In the genomic region with DNA sequence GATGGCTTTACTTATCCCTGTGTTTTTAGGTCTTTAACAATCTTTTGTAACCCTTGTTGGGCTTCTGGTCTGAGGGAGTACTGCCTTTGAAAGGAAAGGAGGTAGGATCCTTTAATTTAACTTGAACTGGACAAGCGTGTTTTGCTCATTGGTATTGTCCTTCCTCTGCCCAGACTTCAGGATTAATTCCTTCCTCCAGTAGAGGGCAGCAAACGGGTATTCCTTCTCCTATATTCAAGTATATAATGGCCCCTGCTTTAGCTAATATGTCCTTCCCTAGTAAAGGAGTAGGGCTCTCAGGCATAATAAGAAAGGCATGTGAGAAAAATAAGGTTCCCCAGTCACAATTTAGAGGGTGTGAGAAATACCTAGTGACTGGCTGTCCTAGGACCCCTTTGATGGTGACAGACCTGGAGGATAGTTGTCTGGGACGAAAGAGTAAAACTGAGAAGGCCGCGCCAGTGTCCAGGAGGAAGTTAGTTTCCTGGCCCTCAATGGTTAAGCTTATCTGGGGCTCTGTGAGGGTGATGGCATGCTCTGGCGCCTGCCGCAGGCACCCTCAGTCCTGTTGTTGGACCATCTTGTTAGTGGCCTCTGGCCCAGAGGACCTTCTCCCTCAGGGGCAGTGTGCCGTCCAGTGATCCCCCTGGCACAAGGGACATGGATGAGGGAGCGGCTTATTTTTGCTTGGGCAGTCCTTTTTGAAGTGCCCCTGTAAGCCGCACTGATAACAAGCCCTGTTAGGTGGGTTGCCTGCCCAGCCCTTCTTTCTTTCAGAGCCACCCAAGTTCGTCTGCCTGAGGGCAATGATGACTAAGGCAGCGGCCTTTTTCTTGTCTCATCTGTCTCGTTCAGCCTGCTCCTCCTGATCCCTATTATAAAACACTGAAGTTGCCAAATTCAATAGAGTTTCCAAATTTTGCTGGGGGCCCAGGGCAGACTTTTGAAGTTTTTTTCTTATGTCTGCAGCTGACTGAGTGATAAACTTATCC, we compare ENCODE assay signal across 8 cellular contexts. TPM values are rescaled to one million over a fixed set of nuclear protein-coding genes. Genes with fewer than 3 reads are reported as not detected.
A peak's percentile ranks its signal among the peaks of the same experiment; 100 is the strongest.
DNase-seq lines count a peak whose midpoint lies in the region; ATAC-seq and TF ChIP-seq lines count a peak whose summit lies in the region.

No MANE protein-coding gene starts in this region.

- TF ChIP-seq EP300 in sigmoid colon (IDR thresholded peaks at IDR 0.05): no peak

- H3K27me3 ChIP-seq in left ventricle myocardium inferior (ENCODE audit: low read depth): no peaks in the 10 kb centered on the region
- no peaks in the 10 kb centered on the region for H3K27me3 ChIP-seq in sigmoid colon

- H3K4me3 ChIP-seq in AG04449 (ENCODE audit: low read depth, low read length) (no peak overlapping the region), left ventricle myocardium inferior (no peak overlapping the region), sigmoid colon (no peak overlapping the region)

- H3K9me3 ChIP-seq in left ventricle myocardium inferior (replicated peaks) (no peaks in the 10 kb centered on the region), sigmoid colon (no peaks in the 10 kb centered on the region)

- 77 to 79% methylated on average over 13 of the region's 13 CpGs for WGBS in sigmoid colon, 2 donors

- TF ChIP-seq CTCF in AG04449 (IDR thresholded peaks at IDR 0.05; ENCODE audit: insufficient read depth, low read length, missing control alignments) (peak; percentile 39), GM12873 (IDR thresholded peaks at IDR 0.05; ENCODE audit: insufficient read depth, low read depth, low read length, missing control alignments) (peak; percentile 54), left ventricle myocardium inferior (IDR thresholded peaks at IDR 0.05; ENCODE audit: borderline replicate concordance) (peak; percentile 78), sigmoid colon (IDR thresholded peaks at IDR 0.05) (peak; percentile 13 to 64 (median 34))

- ATAC-seq in HG03565 (IDR thresholded peaks at IDR 0.05; ENCODE audit: unreplicated experiment) (no peak), GM18870 (IDR thresholded peaks at IDR 0.05; ENCODE audit: unreplicated experiment) (no peak)

- TF ChIP-seq POLR2A in sigmoid colon (IDR thresholded peaks at IDR 0.05): no peak

- H3K36me3 ChIP-seq in left ventricle myocardium inferior (no peaks in the 10 kb centered on the region), sigmoid colon (no peaks in the 10 kb centered on the region)

- H3K4me1 ChIP-seq in left ventricle myocardium inferior (no peaks in the 10 kb centered on the region), sigmoid colon (no peaks in the 10 kb centered on the region)

- no peak for DNase-seq in AG04449 (ENCODE audit: low read depth, low spot score)
- peak; percentile 26 for DNase-seq in NCI-H748 treated with DMSO at 0.1 percent for 48 hours (lab: John Stamatoyannopoulos, UW)
- peak; percentile 65 for DNase-seq in amniotic epithelial cell (ENCODE audit: low read depth)
- no peak for DNase-seq in left ventricle myocardium inferior
- no peak for DNase-seq in sigmoid colon

- POLR2A ChIA-PET in AG04449 (lab: Yijun Ruan, JAX): no interaction called here

- CTCF ChIA-PET in AG04449 (lab: Yijun Ruan, JAX): interaction anchor here (0.8 to 3.5 kb wide), 30 partner anchors 8 to 415 kb away, joined by 3 to 22 read pairs (median 4); a partner anchor contains a TSS

- H3K27ac ChIP-seq in left ventricle myocardium inferior (replicated peaks): no peak overlapping the region
- H3K27ac ChIP-seq in sigmoid colon: no peak overlapping the region

- intact Hi-C loops in left ventricle myocardium inferior (cut with micrococcal nuclease) (loop anchor here (10.0 kb wide), 1 partner anchor 406 kb away; no protein-coding TSS in a partner anchor), sigmoid colon (cut with DNase I) (loop anchor here (5.0 kb wide), 2 partner anchors 49 to 66 kb away; no protein-coding TSS in a partner anchor)

RNA-seq across cellular contexts. Expression of a gene that starts 51.8 kb away (rescaled TPM):
- total RNA-seq in left ventricle myocardium inferior: 10.5 TPM
- total RNA-seq in sigmoid colon: 1 to 10 TPM; 5.0 to 7.6 (median 6.4) TPM
- polyA plus RNA-seq in sigmoid colon: 10 to 100 TPM in 2 of 3 donors, 1 to 10 TPM in 1; 9.6 to 16.4 (median 12.6) TPM

RNA-seq across cellular contexts. Expression of a gene that starts 52.0 kb away (rescaled TPM):
- total RNA-seq in left ventricle myocardium inferior (20.9 TPM), sigmoid colon (10 to 100 TPM; 20.5 to 34.4 (median 28.8) TPM)
- polyA plus RNA-seq in sigmoid colon: 10 to 100 TPM; 21.3 to 36.3 (median 27.0) TPM

RNA-seq across cellular contexts. Expression of a gene that starts 52.3 kb away (rescaled TPM):
- total RNA-seq in left ventricle myocardium inferior (32.6 TPM), sigmoid colon (100 to 1,000 TPM; 126 to 960 (median 409) TPM)
- 100 to 1,000 TPM in 2 of 3 donors, 10 to 100 TPM in 1; 28.0 to 208 (median 201) TPM for polyA plus RNA-seq in sigmoid colon

Comparison
In these comparisons a context has a peak if more than half of its experiments do, and no peak if none do; other contexts are left out.
1. DNase-seq: peak in NCI-H748 treated with DMSO at 0.1 percent for 48 hours (single experiment) and amniotic epithelial cell (single experiment); none in AG04449 (single experiment), left ventricle myocardium inferior (single experiment) and sigmoid colon (single experiment).
2. Peak in every context shown above with its lines, with median percentiles within 50 percentile points of each other: CTCF ChIP-seq.